In the genomic region with DNA sequence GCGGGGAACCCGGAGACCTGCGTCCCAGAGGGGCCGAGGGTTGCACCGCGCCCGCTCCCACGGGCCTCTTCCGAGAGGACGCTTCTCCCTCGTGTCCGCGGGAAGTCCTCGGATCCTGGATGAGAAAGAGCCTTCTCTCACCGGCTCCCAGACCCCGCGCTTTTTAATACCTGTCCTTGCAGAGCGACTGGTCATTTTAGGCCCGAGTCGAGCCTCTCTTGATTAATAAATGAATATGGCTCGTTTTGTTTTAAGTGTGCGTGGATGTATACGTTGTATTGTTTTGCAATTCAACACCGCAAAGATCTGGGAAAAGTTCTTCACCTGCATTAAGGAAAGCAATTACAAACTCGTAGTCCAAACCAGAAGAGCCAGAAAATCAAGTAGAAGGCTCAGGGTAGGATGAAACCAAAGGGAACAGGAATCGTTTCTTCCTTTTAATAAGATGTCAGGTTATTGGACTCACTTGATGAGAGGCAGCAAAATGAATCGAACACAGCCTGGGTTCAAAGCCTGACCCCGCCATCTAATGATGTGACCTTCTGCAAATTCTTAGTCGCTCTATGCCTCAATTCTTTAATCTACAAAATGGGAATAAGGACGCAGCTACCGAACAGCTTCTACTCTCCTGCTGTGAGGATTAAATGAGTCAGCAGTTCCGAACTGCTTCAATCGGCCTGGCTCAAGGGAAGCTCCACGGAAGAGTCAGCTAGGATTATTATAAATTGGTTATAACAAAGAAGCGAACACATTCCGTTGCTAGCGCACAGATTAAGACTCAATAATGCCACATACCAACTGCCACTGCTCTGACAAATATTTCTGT, we compare ENCODE assay signal across 8 cellular contexts.
A peak's percentile ranks its signal among the peaks of the same experiment; 100 is the strongest.
DNase-seq lines count a peak whose midpoint lies in the region; ATAC-seq, FAIRE-seq and TF ChIP-seq lines count a peak whose summit lies in the region.

No MANE protein-coding gene starts in this region.

- H3K4me1 ChIP-seq in ES-I3 (ENCODE audit: insufficient read depth, low read length), result peaks cover 26% of the 10 kb centered on the region
- peaks cover 9% of the 10 kb centered on the region for H3K4me1 ChIP-seq in parathyroid adenoma

- H3K27ac ChIP-seq in parathyroid adenoma, result peak overlapping the region; percentile 92

- H3K9ac ChIP-seq in ES-I3 (ENCODE audit: low read depth, low read length) (peak overlapping the region; percentile 79), parathyroid adenoma (peak overlapping the region; percentile 75)

- no peak for FAIRE-seq in RCC 7860 (lab: Jason Lieb, UNC)

- DNase-seq in RCC 7860 (ENCODE audit: low spot score), result peak; percentile 42
- no peak for DNase-seq in epithelial cell of proximal tubule (ENCODE audit: low read depth)
- no peak for DNase-seq in amniotic stem cell (lab: John Stamatoyannopoulos, UW)
- no peak for DNase-seq in DMS153 (lab: John Stamatoyannopoulos, UW)

- H3K4me3 ChIP-seq in epithelial cell of proximal tubule (ENCODE audit: low read depth, low read length), result peak overlapping the region; percentile 61
- H3K4me3 ChIP-seq in parathyroid adenoma (ENCODE audit: low read depth, low read length), result peak overlapping the region; percentile 64

- no peak for ATAC-seq in HG03045 (IDR thresholded peaks at IDR 0.05; ENCODE audit: unreplicated experiment)
- no peak for ATAC-seq in GM18867 (IDR thresholded peaks at IDR 0.05; ENCODE audit: unreplicated experiment)

- H3K79me2 ChIP-seq in parathyroid adenoma, result peaks cover 3% of the 10 kb centered on the region

- H3K27me3 ChIP-seq in parathyroid adenoma (ENCODE audit: control insufficient read depth, insufficient read depth, low read length), result no peaks in the 10 kb centered on the region

- TF ChIP-seq CTCF in epithelial cell of proximal tubule (conservative IDR thresholded peaks at IDR 0.05; ENCODE audit: low read depth, low read length), result no peak
- TF ChIP-seq CTCF in parathyroid adenoma (IDR thresholded peaks at IDR 0.05), result no peak

- peak overlapping the region; percentile 89 for H2AFZ ChIP-seq in parathyroid adenoma

- no peaks in the 10 kb centered on the region for H3K36me3 ChIP-seq in ES-I3 (ENCODE audit: insufficient read depth, low read length)
- no peaks in the 10 kb centered on the region for H3K36me3 ChIP-seq in parathyroid adenoma (ENCODE audit: control insufficient read depth, insufficient read depth, low read length)

- H3K4me2 ChIP-seq in parathyroid adenoma (ENCODE audit: low read length), result peak overlapping the region; percentile 93

- H3K9me3 ChIP-seq in ES-I3 (ENCODE audit: control insufficient read depth, insufficient read depth, low read length) (no peaks in the 10 kb centered on the region), parathyroid adenoma (ENCODE audit: control insufficient read depth, low read length) (no peaks in the 10 kb centered on the region)
